10 cellular contexts compared by ENCODE assay signal in the genomic region with DNA sequence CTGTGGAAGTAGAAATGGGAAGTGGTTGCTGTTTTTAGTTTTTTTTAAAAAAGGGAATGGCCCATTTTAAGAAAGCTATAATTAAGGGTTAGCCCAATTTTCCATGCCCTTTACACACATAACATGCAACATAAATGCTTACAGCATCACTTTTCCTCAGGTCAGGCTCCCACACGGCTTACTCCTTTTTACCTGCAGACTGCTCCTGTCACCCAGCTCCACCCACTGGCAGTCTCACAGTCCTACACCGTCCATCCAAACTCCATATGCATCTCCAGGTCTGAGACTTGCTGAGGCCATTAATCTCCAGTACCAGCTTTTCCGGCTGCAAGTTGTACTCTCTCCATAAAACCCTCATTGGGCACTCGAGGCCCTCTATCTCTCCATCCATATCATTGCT. TPM values are rescaled to one million over a fixed set of nuclear protein-coding genes. Genes with fewer than 3 reads are reported as not detected.
DNase-seq lines count a peak whose midpoint lies in the region; ATAC-seq and TF ChIP-seq lines count a peak whose summit lies in the region.
"Had no signal": no experiment of that assay in that cellular context is flagged by ENCODE, and none has a peak within 500 bp of the region (broad histone marks: within the 10 kb centered on the region; RNA-seq: fewer than 3 reads in every experiment).

No MANE protein-coding gene starts in this region.

- H3K27ac Mint-ChIP-seq in nephron progenitor cell: no peak overlapping the region

- H4K20me1 ChIP-seq in SK-N-SH (ENCODE audit: insufficient read depth): no peaks in the 10 kb centered on the region

- H3F3A ChIP-seq in SK-N-SH (replicated peaks; ENCODE audit: insufficient read depth): no peaks in the 10 kb centered on the region

- H3K9me3 ChIP-seq in SK-N-SH: no peaks in the 10 kb centered on the region

- no peak overlapping the region for H2AFZ ChIP-seq in SK-N-SH (ENCODE audit: low read depth)

- no peak overlapping the region for H3K4me3 Mint-ChIP-seq in nephron progenitor cell

- H3K9me3 Mint-ChIP-seq in nephron progenitor cell: no peaks in the 10 kb centered on the region

- CTCF ChIA-PET in SK-N-SH (lab: Yijun Ruan, JAX): interaction anchor here (0.8 to 2.1 kb wide), 3 partner anchors 10 to 75 kb away, joined by 4 to 18 read pairs (median 4); no protein-coding TSS in a partner anchor

- H3K4me1 Mint-ChIP-seq in nephron progenitor cell: peaks cover 46% of the 10 kb centered on the region

- no peak for TF ChIP-seq CTCF in SK-N-SH (IDR thresholded peaks at IDR 0.05)
- TF ChIP-seq CTCF in nephron progenitor cell (IDR thresholded peaks at IDR 0.05): peak; percentile 32

- H3K9ac ChIP-seq in SK-N-SH: no peak overlapping the region

- H3K79me2 ChIP-seq in SK-N-SH (ENCODE audit: insufficient read depth): no peaks in the 10 kb centered on the region

- peak; percentile 34 for TF ChIP-seq RAD21 in SK-N-SH (IDR thresholded peaks at IDR 0.05; ENCODE audit: low read length)

- ATAC-seq in HG03521 (IDR thresholded peaks at IDR 0.05; ENCODE audit: unreplicated experiment): peak; percentile 44
- ATAC-seq in HG02938 (IDR thresholded peaks at IDR 0.05; ENCODE audit: unreplicated experiment): no peak
- no peak for ATAC-seq in GM21528 (IDR thresholded peaks at IDR 0.05; ENCODE audit: low FRiP score, unreplicated experiment)

- H3K36me3 ChIP-seq in SK-N-SH (replicated peaks in 1 of 2; ENCODE audit: control insufficient read depth in 1 of 2, insufficient read depth in 2 of 2, low read length in 1 of 2): no peaks in the 10 kb centered on the region

- no peak for TF ChIP-seq EP300 in SK-N-SH (IDR thresholded peaks at IDR 0.05; ENCODE audit: borderline replicate concordance in 1 of 2, low read depth in 1 of 2, low read length in 1 of 2)

- peak; percentile 15 for DNase-seq in NCI-H1105 treated with DMSO at 0.1 percent for 48 hours (lab: John Stamatoyannopoulos, UW)
- no peak for DNase-seq in NCI-H1105 (lab: John Stamatoyannopoulos, UW)
- no peak for DNase-seq in SK-N-SH
- peak; percentile 20 for DNase-seq in nephron progenitor cell
- no peak for DNase-seq in SW 1271 (lab: John Stamatoyannopoulos, UW)
- DNase-seq: activated CD4-positive, alpha-beta T cell treated with anti-CD3 and anti-CD28 coated beads for 1 hour had no signal

- H3K4me2 ChIP-seq in SK-N-SH: no peak overlapping the region

- H3K9me2 ChIP-seq in SK-N-SH: no peaks in the 10 kb centered on the region

- H3K4me3 ChIP-seq in SK-N-SH (ENCODE audit: low read depth in 2 of 2, low read length in 1 of 2): no peak overlapping the region
- H3K4me3 ChIP-seq: skin epidermis had no signal

- H3K27me3 ChIP-seq in SK-N-SH (ENCODE audit: insufficient read depth): no peaks in the 10 kb centered on the region

- H3K36me3 Mint-ChIP-seq in nephron progenitor cell (ENCODE audit: low read depth): no peaks in the 10 kb centered on the region

- H3K27ac ChIP-seq in SK-N-SH (ENCODE audit: low read depth in 2 of 2, low read length in 1 of 2): no peak overlapping the region
- H3K27ac ChIP-seq: skin epidermis had no signal

- POLR2A ChIA-PET in SK-N-SH (lab: Yijun Ruan, JAX): no interaction called here

- H3K27me3 Mint-ChIP-seq in nephron progenitor cell (ENCODE audit: low read depth, poor library complexity): no peaks in the 10 kb centered on the region

- 28% methylated on average over 4 of the region's 4 CpGs for WGBS in SK-N-SH (ENCODE audit: low lambda C conversion rate)

- H3K4me1 ChIP-seq in SK-N-SH (ENCODE audit: control insufficient read depth in 1 of 2, insufficient read depth in 2 of 2, low read depth in 1 of 2, low read length in 1 of 2): no peaks in the 10 kb centered on the region

TF ChIP-seq in SK-N-SH, 30 proteins besides CTCF, POLR2A, EP300 and RAD21:
- TF ChIP-seq ELF1 (IDR thresholded peaks at IDR 0.05): no peak
- no peak for TF ChIP-seq POLR2AphosphoS5 (IDR thresholded peaks at IDR 0.05; ENCODE audit: low read depth, low read length)
- TF ChIP-seq SMC3 (IDR thresholded peaks at IDR 0.05; ENCODE audit: low read depth, low read length): no peak
- TF ChIP-seq, protein P1, sequence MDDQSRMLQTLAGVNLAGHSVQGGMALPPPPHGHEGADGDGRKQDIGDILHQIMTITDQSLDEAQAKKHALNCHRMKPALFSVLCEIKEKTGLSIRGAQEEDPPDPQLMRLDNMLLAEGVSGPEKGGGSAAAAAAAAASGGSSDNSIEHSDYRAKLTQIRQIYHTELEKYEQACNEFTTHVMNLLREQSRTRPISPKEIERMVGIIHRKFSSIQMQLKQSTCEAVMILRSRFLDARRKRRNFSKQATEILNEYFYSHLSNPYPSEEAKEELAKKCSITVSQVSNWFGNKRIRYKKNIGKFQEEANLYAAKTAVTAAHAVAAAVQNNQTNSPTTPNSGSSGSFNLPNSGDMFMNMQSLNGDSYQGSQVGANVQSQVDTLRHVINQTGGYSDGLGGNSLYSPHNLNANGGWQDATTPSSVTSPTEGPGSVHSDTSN (IDR thresholded peaks at IDR 0.05): no peak
- TF ChIP-seq TEAD4 (IDR thresholded peaks at IDR 0.05; ENCODE audit: borderline replicate concordance, insufficient read depth): no peak
- no peak for TF ChIP-seq EZH2phosphoT487 (IDR thresholded peaks at IDR 0.05; ENCODE audit: borderline replicate concordance, low read depth)
- no peak for TF ChIP-seq FOSL2 (IDR thresholded peaks at IDR 0.05; ENCODE audit: borderline replicate concordance, low read depth)
- no peak for TF ChIP-seq NFIC (IDR thresholded peaks at IDR 0.05; ENCODE audit: borderline replicate concordance)
- no peak for TF ChIP-seq CHD2 (IDR thresholded peaks at IDR 0.05; ENCODE audit: low read length, partially characterized antibody)
- no peak for TF ChIP-seq MAX (IDR thresholded peaks at IDR 0.05; ENCODE audit: low read depth)
- no peak for TF ChIP-seq NRF1 (IDR thresholded peaks at IDR 0.05; ENCODE audit: low read depth, low read length)
- no peak for TF ChIP-seq SIN3A (IDR thresholded peaks at IDR 0.05; ENCODE audit: borderline replicate concordance, low read depth, low read length)
- no peak for TF ChIP-seq TAF1 (IDR thresholded peaks at IDR 0.05; ENCODE audit: borderline replicate concordance, low read depth, low read length)
- TF ChIP-seq YY1 (IDR thresholded peaks at IDR 0.05; ENCODE audit: low read depth): no peak
- TF ChIP-seq RFX5 (IDR thresholded peaks at IDR 0.05; ENCODE audit: low read length): no peak
- no peak for TF ChIP-seq RXRA (IDR thresholded peaks at IDR 0.05; ENCODE audit: borderline replicate concordance, low read depth)
- no peak for TF ChIP-seq MEF2A (IDR thresholded peaks at IDR 0.05; ENCODE audit: borderline replicate concordance, low read depth)
- TF ChIP-seq ZBTB33 (IDR thresholded peaks at IDR 0.05; ENCODE audit: borderline replicate concordance, low read depth): no peak

RNA-seq across cellular contexts. Expression of gene MORC1, which starts 19.7 kb away (rescaled TPM):
- polyA plus RNA-seq in SK-N-SH (2012; rRNA removed): not detected in 2 replicates
- not detected in 2 replicates for polyA plus RNA-seq in SK-N-SH (2012; cell fraction: cytosol; rRNA removed)
- not detected in 2 replicates for polyA plus RNA-seq in SK-N-SH (2012; cell fraction: nucleus; rRNA removed)

RNA-seq across cellular contexts. Expression of gene C3orf85, which starts 38.3 kb away (rescaled TPM):
- polyA plus RNA-seq in SK-N-SH (2012; rRNA removed): not detected in 2 replicates
- polyA plus RNA-seq in SK-N-SH (2012; cell fraction: cytosol; rRNA removed): not detected in 2 replicates
- not detected in 2 replicates for polyA plus RNA-seq in SK-N-SH (2012; cell fraction: nucleus; rRNA removed)

Comparison
In these comparisons a context has a peak if more than half of its experiments do, and no peak if none do; other contexts are left out.
1. DNase-seq: peak in NCI-H1105 treated with DMSO at 0.1 percent for 48 hours (single experiment) and nephron progenitor cell (single experiment); none in NCI-H1105 (single experiment), SK-N-SH (single experiment) and SW 1271 (0 of 2).